In the genomic region with DNA sequence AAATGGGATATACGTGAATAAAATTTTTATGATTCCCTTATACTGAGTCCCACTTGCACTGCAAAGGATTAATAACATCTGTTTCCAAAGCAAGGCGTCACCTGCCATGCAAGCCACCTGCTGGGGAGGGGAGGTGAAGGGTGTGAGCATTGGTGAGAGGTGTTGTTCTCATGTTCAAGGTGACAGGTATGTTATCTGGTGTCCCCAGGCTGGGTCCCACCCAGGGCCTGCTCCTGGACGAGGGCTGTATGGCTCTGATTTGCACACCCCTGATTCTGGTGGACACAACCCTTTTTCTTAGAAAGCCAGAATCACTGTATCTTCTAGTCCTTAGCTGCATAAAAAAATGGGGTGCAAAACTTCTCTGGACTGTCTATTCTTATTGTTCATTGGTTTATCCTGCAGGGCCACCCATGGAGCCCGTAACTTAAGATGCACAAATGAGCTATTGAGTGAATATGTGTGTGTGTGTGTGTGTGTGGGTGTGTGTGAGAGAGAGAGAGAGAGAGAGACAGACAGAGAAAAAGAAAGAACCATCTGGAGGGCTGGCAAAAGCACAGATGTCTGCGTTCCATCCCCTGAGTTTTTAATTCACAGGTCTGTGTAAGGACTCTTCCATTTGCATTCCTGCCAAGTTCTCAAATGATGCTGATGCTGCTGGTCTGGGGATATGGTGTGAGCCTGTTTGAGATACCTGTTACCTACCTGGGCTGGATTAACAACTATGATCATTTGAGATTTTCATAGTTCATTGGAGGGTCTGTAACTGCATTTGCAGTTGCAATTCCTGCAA, we compare ENCODE assay signal across 19 cellular contexts. TPM values are rescaled to one million over a fixed set of nuclear protein-coding genes. Genes with fewer than 3 reads are reported as not detected.
DNase-seq lines count a peak whose midpoint lies in the region; ATAC-seq and TF ChIP-seq lines count a peak whose summit lies in the region.
"Had no signal": no experiment of that assay in that cellular context is flagged by ENCODE, and none has a peak within 500 bp of the region (broad histone marks: within the 10 kb centered on the region; RNA-seq: fewer than 3 reads in every experiment).

No MANE protein-coding gene starts in this region.

- H3K9me3 ChIP-seq in esophagus squamous epithelium: no peaks in the 10 kb centered on the region
- H3K9me3 ChIP-seq: BE2C, spleen had no signal

- ATAC-seq in stimulated activated memory B cell treated with anti-CD40 and anti-IgM and Interleukin-4, amounts not matched to agents 10 μg/mL and 1 μg/mL and 100 μg/mL, for 72 hours: no peak
- ATAC-seq in esophagus mucosa: no peak
- ATAC-seq: activated CD4-positive, alpha-beta T cell treated with anti-CD3 and anti-CD28 coated beads for 36 hours had no signal

- H3K27me3 ChIP-seq in esophagus squamous epithelium: no peaks in the 10 kb centered on the region
- H3K27me3 ChIP-seq: spleen had no signal

- 81 to 82% methylated on average over 4 to 5 of the region's 5 CpGs for WGBS in esophagus squamous epithelium, 2 donors

- TF ChIP-seq CTCF in esophagus squamous epithelium (IDR thresholded peaks at IDR 0.05): no peak

- no peak overlapping the region for H3K27ac ChIP-seq in esophagus squamous epithelium
- H3K27ac ChIP-seq: spleen had no signal

- no peak for TF ChIP-seq POLR2A in esophagus squamous epithelium (IDR thresholded peaks at IDR 0.05)

- H3K4me1 Mint-ChIP-seq in stimulated activated memory B cell treated with anti-CD40 and anti-IgM and Interleukin-4, amounts not matched to agents 10 μg/mL and 1 μg/mL and 100 μg/mL, for 72 hours: peaks cover 68% of the 10 kb centered on the region

- H3K36me3 Mint-ChIP-seq in stimulated activated memory B cell treated with anti-CD40 and anti-IgM and Interleukin-4, amounts not matched to agents 10 μg/mL and 1 μg/mL and 100 μg/mL, for 72 hours: peaks cover 58% of the 10 kb centered on the region

- intact Hi-C loops in esophagus squamous epithelium (cut with DNase I): no loop called here

- H3K27me3 Mint-ChIP-seq in stimulated activated memory B cell treated with anti-CD40 and anti-IgM and Interleukin-4, amounts not matched to agents 10 μg/mL and 1 μg/mL and 100 μg/mL, for 72 hours: no peaks in the 10 kb centered on the region
- H3K27me3 Mint-ChIP-seq: activated CD4-positive, alpha-beta T cell treated with anti-CD3 and anti-CD28 coated beads for 36 hours; dendritic cell treated with granulocyte-macrophage colony-stimulating factor and Interleukin-4, amounts not matched to agents 40 ng/mL and 50 ng/mL, for 4 days had no signal

- no peaks in the 10 kb centered on the region for H3K9me3 Mint-ChIP-seq in stimulated activated memory B cell treated with anti-CD40 and anti-IgM and Interleukin-4, amounts not matched to agents 10 μg/mL and 1 μg/mL and 100 μg/mL, for 72 hours
- H3K9me3 Mint-ChIP-seq: dendritic cell treated with granulocyte-macrophage colony-stimulating factor and Interleukin-4, amounts not matched to agents 40 ng/mL and 50 ng/mL, for 4 days had no signal

- peak; percentile 4 for DNase-seq in NCI-H1105 treated with DMSO at 0.1 percent for 48 hours (lab: John Stamatoyannopoulos, UW)
- no peak for DNase-seq in NCI-H1105 (lab: John Stamatoyannopoulos, UW)
- DNase-seq in NCI-H2171 (lab: John Stamatoyannopoulos, UW): peak; percentile 80
- peak; percentile 10 for DNase-seq in activated CD8-positive, alpha-beta memory T cell treated with anti-CD3 and anti-CD28 coated beads, Interleukin-2, amount 50 U/mL, for 48 hours
- DNase-seq in esophagus squamous epithelium (lab: John Stamatoyannopoulos, UW): no peak
- DNase-seq in hippocampal formation (lab: John Stamatoyannopoulos, UW): no peak
- DNase-seq: 8988T; activated CD4-positive, alpha-beta T cell treated with anti-CD3 and anti-CD28 coated beads for 36 hours; BE2C; HCEC 1CT; NCI-H187; occipital lobe; spleen; SW 1271 had no signal

- H3K27ac Mint-ChIP-seq in stimulated activated memory B cell treated with anti-CD40 and anti-IgM and Interleukin-4, amounts not matched to agents 10 μg/mL and 1 μg/mL and 100 μg/mL, for 72 hours: peak overlapping the region; percentile 78
- H3K27ac Mint-ChIP-seq: activated CD4-positive, alpha-beta T cell treated with anti-CD3 and anti-CD28 coated beads for 36 hours; dendritic cell treated with granulocyte-macrophage colony-stimulating factor and Interleukin-4, amounts not matched to agents 40 ng/mL and 50 ng/mL, for 4 days had no signal

- H3K36me3 ChIP-seq in esophagus squamous epithelium: peaks cover 0 to 49% (median 0%) of the 10 kb centered on the region in 3 donors
- H3K36me3 ChIP-seq: BE2C had no signal

- H3K4me3 Mint-ChIP-seq in stimulated activated memory B cell treated with anti-CD40 and anti-IgM and Interleukin-4, amounts not matched to agents 10 μg/mL and 1 μg/mL and 100 μg/mL, for 72 hours: no peak overlapping the region
- H3K4me3 Mint-ChIP-seq: activated CD4-positive, alpha-beta T cell treated with anti-CD3 and anti-CD28 coated beads for 36 hours; dendritic cell treated with granulocyte-macrophage colony-stimulating factor and Interleukin-4, amounts not matched to agents 40 ng/mL and 50 ng/mL, for 4 days had no signal

- H3K4me1 ChIP-seq in esophagus squamous epithelium: no peaks in the 10 kb centered on the region
- H3K4me1 ChIP-seq: BE2C had no signal

- no peak overlapping the region for H3K4me3 ChIP-seq in esophagus squamous epithelium
- H3K4me3 ChIP-seq: lung, spleen had no signal

RNA-seq across cellular contexts. Expression of gene SYK, which starts 53.8 kb away (rescaled TPM):
- total RNA-seq in esophagus squamous epithelium (10 to 100 TPM; 43.7 to 54.9 (median 47.9) TPM), esophagus mucosa (60.3 TPM)
- total RNA-seq: fibroblast of villous mesenchyme had no signal

Comparison
In these comparisons a context has a peak if more than half of its experiments do, and no peak if none do; other contexts are left out.
1. DNase-seq: peak in NCI-H1105 treated with DMSO at 0.1 percent for 48 hours (single experiment), NCI-H2171 (single experiment) and activated CD8-positive, alpha-beta memory T cell treated with anti-CD3 and anti-CD28 coated beads, Interleukin-2, amount 50 U/mL, for 48 hours (single experiment); none in NCI-H1105 (single experiment), esophagus squamous epithelium (single experiment) and hippocampal formation (0 of 2).